In genomic region chr2:63052411-63053234, GRCh38 we compare ENCODE assay signal across 13 cellular contexts. TPM values are rescaled to one million over a fixed set of nuclear protein-coding genes. Genes with fewer than 3 reads are reported as not detected.
A peak's percentile ranks its signal among the peaks of the same experiment; 100 is the strongest.
DNase-seq lines count a peak whose midpoint lies in the region; ATAC-seq, FAIRE-seq and TF ChIP-seq lines count a peak whose summit lies in the region.
"Had no signal": no experiment of that assay in that cellular context is flagged by ENCODE, and none has a peak within 500 bp of the region (broad histone marks: within the 10 kb centered on the region; RNA-seq: fewer than 3 reads in every experiment).

No MANE protein-coding gene starts in this region.

- peak; percentile 8 for DNase-seq in AG20443 (ENCODE audit: low spot score)
- peak; percentile 18 for DNase-seq in GM06990 (ENCODE audit: extremely low read depth, insufficient read length)
- no peak for DNase-seq in GM12878 (ENCODE audit: low read depth, low spot score)
- peak; percentile 18 for DNase-seq in mesendoderm
- no peak for DNase-seq in osteocyte (ENCODE audit: extremely low spot score, unreplicated experiment)
- no peak for DNase-seq in NCI-H1092 (lab: John Stamatoyannopoulos, UW)
- DNase-seq in cerebellum (ENCODE audit: low spot score) = no peak
- DNase-seq: KBM-7, NCI-H510A, SHP77 had no signal

- no peak overlapping the region for H3K56ac ChIP-seq in mesendoderm (ENCODE audit: low read length)

- CTCF ChIA-PET in GM12878 (lab: Yijun Ruan, JAX) = interaction anchor here (0.6 to 2.9 kb wide), 2 partner anchors 265 to 601 kb away, joined by 3 to 7 read pairs; no protein-coding TSS in a partner anchor

- H2BK5ac ChIP-seq in mesendoderm (ENCODE audit: low read length) = no peak overlapping the region

- H3K27me3 Mint-ChIP-seq in osteocyte (ENCODE audit: unreplicated experiment) = peaks cover 90% of the 10 kb centered on the region

- no peak overlapping the region for H2AFZ ChIP-seq in GM12878 (ENCODE audit: control insufficient read depth, low read depth, low read length)

- H2BK15ac ChIP-seq in mesendoderm (replicated peaks; ENCODE audit: low read depth) = no peak overlapping the region

- no peak overlapping the region for H3K27ac Mint-ChIP-seq in osteocyte (ENCODE audit: unreplicated experiment)

- H3K36me3 Mint-ChIP-seq in osteocyte (ENCODE audit: unreplicated experiment) = peaks cover 2% of the 10 kb centered on the region

- TF ChIP-seq CTCF in GM06990 (IDR thresholded peaks at IDR 0.05; ENCODE audit: insufficient read depth, low read length, poor library complexity, severe bottlenecking) (no peak), GM12878 (IDR thresholded peaks at IDR 0.05 in 2 of 3, conservative IDR thresholded peaks at IDR 0.05 in 1 of 3; ENCODE audit: control insufficient read depth in 2 of 3, extremely low read depth in 1 of 3, insufficient read depth in 1 of 3, low read depth in 3 of 3, low read length in 3 of 3) (no peak), osteocyte (IDR thresholded peaks at IDR 0.05) (no peak)

- H3K4ac ChIP-seq in mesendoderm (ENCODE audit: low read depth, low read length) = no peak overlapping the region

- no peak for TF ChIP-seq EP300 in GM12878 (IDR thresholded peaks at IDR 0.05; ENCODE audit: borderline replicate concordance in 1 of 2, control insufficient read depth in 1 of 2, low read depth in 2 of 2, low read length in 2 of 2)

- TF ChIP-seq RAD21 in GM12878 (IDR thresholded peaks at IDR 0.05; ENCODE audit: insufficient read depth, low read depth, low read length) = no peak

- BruUV-seq in GM12878 (replicated peaks; lab: Mats Ljungman, UMichigan) = TSS peak; percentile 43

- RAD21 ChIA-PET in GM12878 (lab: Charles Lee; ENCODE audit: unreplicated experiment) = interaction anchor here (1.2 kb wide), 1 partner anchor 204 kb away, joined by 3 read pairs; no protein-coding TSS in a partner anchor

- POLR2A ChIA-PET in GM12878 (lab: Charles Lee) = no interaction called here

- H3K9me3 Mint-ChIP-seq in osteocyte (ENCODE audit: unreplicated experiment) = no peaks in the 10 kb centered on the region

- no peak overlapping the region for H4K5ac ChIP-seq in mesendoderm (ENCODE audit: low read length)

- no peak for TF ChIP-seq POLR2A in GM12878 (IDR thresholded peaks at IDR 0.05; ENCODE audit: low read depth, low read length)

- H3K23ac ChIP-seq in mesendoderm (ENCODE audit: low read length) = peak overlapping the region; percentile 29

- no peak overlapping the region for H3K4me3 Mint-ChIP-seq in osteocyte (ENCODE audit: unreplicated experiment)

- no peak overlapping the region for H3K4me3 ChIP-seq in GM06990 (replicated peaks; ENCODE audit: low read depth, low read length)
- no peak overlapping the region for H3K4me3 ChIP-seq in GM12878
- no peak overlapping the region for H3K4me3 ChIP-seq in mesendoderm (ENCODE audit: low read length)

- in situ Hi-C loops in GM12878 (cut with MboI) = no loop called here

- ATAC-seq in GM12878 (no peak), GM18909 (IDR thresholded peaks at IDR 0.05; ENCODE audit: poor library complexity, unreplicated experiment) (no peak)
- ATAC-seq: right cardiac atrium had no signal

- H3K4me1 ChIP-seq in GM12878 (ENCODE audit: control insufficient read depth, insufficient read depth, low read length) (peaks cover 9% of the 10 kb centered on the region), mesendoderm (ENCODE audit: control insufficient read depth, low read depth, low read length) (peaks cover 9% of the 10 kb centered on the region)

- H3K4me1 Mint-ChIP-seq in osteocyte (ENCODE audit: unreplicated experiment) = peaks cover 69% of the 10 kb centered on the region

- no peak overlapping the region for H3K18ac ChIP-seq in mesendoderm (ENCODE audit: low read length)

- no peak overlapping the region for H4K8ac ChIP-seq in mesendoderm (ENCODE audit: low read depth, low read length)

- H2AK5ac ChIP-seq in mesendoderm (ENCODE audit: low read length) = no peak overlapping the region

- no peak for FAIRE-seq in GM12878 (lab: Jason Lieb, UNC)

- no peak overlapping the region for H3K9ac ChIP-seq in GM12878 (ENCODE audit: control insufficient read depth, insufficient read depth, low read length)
- H3K9ac ChIP-seq in mesendoderm (ENCODE audit: low read length) = no peak overlapping the region

- H3K4me2 ChIP-seq in GM12878 (ENCODE audit: control insufficient read depth, insufficient read depth) (no peak overlapping the region; the same call in 1 of the 2 replicates), mesendoderm (ENCODE audit: low read length) (no peak overlapping the region)

- no peaks in the 10 kb centered on the region for H3K27me3 ChIP-seq in GM06990 (replicated peaks; ENCODE audit: control insufficient read depth, insufficient read depth, low read length)
- H3K27me3 ChIP-seq in GM12878 (replicated peaks in 1 of 2; ENCODE audit: control insufficient read depth in 2 of 2, insufficient read depth in 2 of 2, low read length in 1 of 2) = peaks cover 2 to 33% of the 10 kb centered on the region in 2 experiments
- peaks cover 56% of the 10 kb centered on the region for H3K27me3 ChIP-seq in mesendoderm (ENCODE audit: insufficient read depth, low read length, poor library complexity)

- no peak overlapping the region for H2BK120ac ChIP-seq in mesendoderm (ENCODE audit: low read depth, low read length)

- no peaks in the 10 kb centered on the region for H3K79me1 ChIP-seq in mesendoderm (ENCODE audit: low read length)

- H3K36me3 ChIP-seq in GM06990 (ENCODE audit: control insufficient read depth, insufficient read depth, low read length) (no peaks in the 10 kb centered on the region), GM12878 (ENCODE audit: control insufficient read depth in 2 of 2, insufficient read depth in 2 of 2, low read length in 1 of 2) (no peaks in the 10 kb centered on the region; a peak in 1 of 4 replicates), mesendoderm (ENCODE audit: control insufficient read depth, insufficient read depth, low read length) (no peaks in the 10 kb centered on the region)
- H3K36me3 ChIP-seq: breast epithelium had no signal

- H4K20me1 ChIP-seq in GM12878 (ENCODE audit: control insufficient read depth, insufficient read depth) = no peaks in the 10 kb centered on the region

- intact Hi-C loops in GM12878 (cut with micrococcal nuclease; ENCODE audit: unreplicated experiment) = loop anchor here (10.0 kb wide), 2 partner anchors 268 to 598 kb away; no protein-coding TSS in a partner anchor

- H3K79me2 ChIP-seq in GM12878 (ENCODE audit: control insufficient read depth, insufficient read depth, low read length) (no peaks in the 10 kb centered on the region), mesendoderm (ENCODE audit: control insufficient read depth, insufficient read depth, low read length) (no peaks in the 10 kb centered on the region)

- H3K27ac ChIP-seq in GM12878 (ENCODE audit: control insufficient read depth, insufficient read depth) = no peak overlapping the region
- no peak overlapping the region for H3K27ac ChIP-seq in mesendoderm (ENCODE audit: low read depth, low read length)
- H3K27ac ChIP-seq: breast epithelium had no signal

- H3K9me3 ChIP-seq in GM12878 (replicated peaks; ENCODE audit: control insufficient read depth, insufficient read depth, low read length) = no peaks in the 10 kb centered on the region; the same call in 2 of the 3 replicates

- SMC1A ChIA-PET in GM12878 (lab: Charles Lee; ENCODE audit: uncharacterized antibody, unreplicated experiment) = interaction anchor here (1.5 to 1.6 kb wide), 2 partner anchors 17 to 265 kb away, joined by 4 to 5 read pairs; no protein-coding TSS in a partner anchor

- 62% methylated on average over 30 of the region's 30 CpGs for WGBS in GM12878 (ENCODE audit: insufficient coverage, insufficient replicate concordance, low lambda C conversion rate, missing lambda C conversion rate)
- WGBS in mesendoderm (ENCODE audit: extremely low coverage, insufficient coverage, low lambda C conversion rate) = no CpG with 5 or more reads among the region's 30 CpGs

TF ChIP-seq in GM12878, 131 proteins besides CTCF, POLR2A, EP300 and RAD21 (continues in another document):
- no peak for TF ChIP-seq JUNB (IDR thresholded peaks at IDR 0.05)

RNA-seq across cellular contexts. Expression of gene OTX1, which starts 2.0 kb away (rescaled TPM):
- total RNA-seq in GM12878 (2013; cell fraction: nucleolus; rRNA removed) = 4.4 and 11.1 TPM in 2 replicates
- 0.49 TPM in 1 of 2 replicates, not detected in the other for total RNA-seq in GM12878 (2014; rRNA removed)
- 0.04 TPM in 1 of 2 replicates, not detected in the other for total RNA-seq in GM12878 (2014; rRNA removed; fragmentation: Illumina TruSeq; extraction: Trizol)
- total RNA-seq in GM12878 (2021) = 0.35 and 0.67 TPM in 2 replicates
- polyA plus RNA-seq in GM12878 (2011; ENCODE audit: low read depth) = not detected
- polyA plus RNA-seq in GM12878 (2011; rRNA removed) = 0.26 TPM in 1 of 2 replicates, not detected in the other
- polyA plus RNA-seq in GM12878 (2011; cell fraction: cytosol; rRNA removed) = 0.12 and 0.28 TPM in 2 replicates
- polyA plus RNA-seq in GM12878 (2011; cell fraction: nucleus; rRNA removed) = 2.3 and 3.1 TPM in 2 replicates
- 0.12 and 0.28 TPM in 2 replicates for polyA plus RNA-seq in GM12878 (2012)
- polyA plus RNA-seq in GM12878 (2014; fragmentation: Illumina TruSeq; extraction: Trizol) = 0.06 TPM in 1 of 2 replicates, not detected in the other
- under 1 TPM in 1 of 2 experiments, not detected in 1; 0.04 TPM for polyA plus RNA-seq in GM12878 (2014; fragmentation: Nextera tagmentation; extraction: Ambion mirVana)
- 0.09 and 0.33 TPM in 2 replicates for polyA plus RNA-seq in GM12878 (2014; rRNA removed)
- polyA plus RNA-seq in GM12878 (2016; fragmentation: Nextera tagmentation; extraction: Ambion mirVana) = under 1 TPM; 0.20 to 0.35 TPM
- 0.37 and 1.6 TPM in 2 replicates for polyA minus RNA-seq in GM12878 (2011; rRNA and poly(A)+ RNA removed)
- polyA minus RNA-seq in GM12878 (2011; cell fraction: cytosol; rRNA and poly(A)+ RNA removed) = 0.40 and 1.2 TPM in 2 replicates
- 6.9 and 10.2 TPM in 2 replicates for polyA minus RNA-seq in GM12878 (2011; cell fraction: nucleus; rRNA and poly(A)+ RNA removed)
- 0.49 TPM for polyA plus RNA-seq in mesendoderm (2013, experiment 1 of 2)
- 0.39 TPM for polyA plus RNA-seq in mesendoderm (2013, experiment 2 of 2)
- not detected in 2 replicates for total RNA-seq in osteocyte
- not detected for total RNA-seq in cerebellum
- total RNA-seq: breast epithelium, right cardiac atrium had no signal
- polyA plus RNA-seq: right cardiac atrium had no signal

Comparison
In these comparisons a context has a peak if more than half of its experiments do, and no peak if none do; other contexts are left out.
1. DNase-seq: peak in AG20443 (single experiment), GM06990 (single experiment) and mesendoderm (single experiment); none in GM12878 (single experiment), osteocyte (single experiment), NCI-H1092 (single experiment) and cerebellum (single experiment).